Comparison of ENCODE assay signal across 1 cellular context in genomic region chr21:17451364-17451869, GRCh38.
A peak's percentile ranks its signal among the peaks of the same experiment; 100 is the strongest.
TF ChIP-seq lines count a peak whose summit lies in the region.

No MANE protein-coding gene starts in this region.

TF ChIP-seq in IMR-90, 13 proteins besides CTCF, POLR2A, EP300 and RAD21 (continued from another document):
- TF ChIP-seq CHD1 (IDR thresholded peaks at IDR 0.05; ENCODE audit: low read depth, low read length) (0 out of 2 replicates have a peak, but pooled peaks have one; percentile 49), NFE2L2 (IDR thresholded peaks at IDR 0.05; ENCODE audit: low read depth, low read length) (peak; percentile 47; the same call in 1 of the 2 replicates), CEBPB (IDR thresholded peaks at IDR 0.05; ENCODE audit: low read depth, low read length) (peak; percentile 99)
